In genomic region chr9:4127873-4128272, GRCh38 we compare ENCODE assay signal across 19 cellular contexts.
DNase-seq lines count a peak whose midpoint lies in the region; ATAC-seq, FAIRE-seq and TF ChIP-seq lines count a peak whose summit lies in the region.
"Had no signal": no experiment of that assay in that cellular context is flagged by ENCODE, and none has a peak within 500 bp of the region (broad histone marks: within the 10 kb centered on the region; RNA-seq: fewer than 3 reads in every experiment).

No MANE protein-coding gene starts in this region.

- FAIRE-seq in HepG2 (lab: Jason Lieb, UNC): no peak
- FAIRE-seq: G401.6, GM12892 had no signal

- no peaks in the 10 kb centered on the region for H3K79me2 ChIP-seq in HepG2 (ENCODE audit: insufficient read depth, low read length)

- peak overlapping the region; percentile 54 for H2AK5ac ChIP-seq in IMR-90 (ENCODE audit: low read depth, low read length)

- no peaks in the 10 kb centered on the region for H3K4me1 Mint-ChIP-seq in activated CD4-positive, alpha-beta memory T cell treated with anti-CD3 and anti-CD28 coated beads, Interleukin-2, amount 10 ng/mL, durations not matched to agents 7 days and 5 days
- H3K4me1 Mint-ChIP-seq in natural killer cell: no peaks in the 10 kb centered on the region
- H3K4me1 Mint-ChIP-seq: CD4-positive, alpha-beta memory T cell had no signal

- TF ChIP-seq EP300 in HepG2 (IDR thresholded peaks at IDR 0.05; ENCODE audit: low read depth in 2 of 2, low read length in 2 of 2): no peak
- TF ChIP-seq EP300 in HepG2 (CRISPR knock-in tag; IDR thresholded peaks at IDR 0.05; ENCODE audit: borderline replicate concordance): no peak

- peak overlapping the region; percentile 72 for H3K4ac ChIP-seq in IMR-90 (ENCODE audit: low read depth, low read length)

- H2AFZ ChIP-seq in HepG2 (ENCODE audit: low read length) (no peak overlapping the region), IMR-90 (replicated peaks; ENCODE audit: low read length, poor library complexity) (no peak overlapping the region)
- H2AFZ ChIP-seq: GM23338 had no signal

- H2BK15ac ChIP-seq in IMR-90 (ENCODE audit: low read depth, low read length): peak overlapping the region; percentile 84; the same call in 2 of the 3 replicates

- BruUV-seq in HepG2 (replicated peaks; lab: Mats Ljungman, UMichigan) (no TSS peak), IMR-90 (replicated peaks; lab: Mats Ljungman, UMichigan) (no TSS peak)

- TF ChIP-seq RAD21 in HepG2 (CRISPR knock-in tag; IDR thresholded peaks at IDR 0.05) (no peak), IMR-90 (IDR thresholded peaks at IDR 0.05; ENCODE audit: low read length) (no peak)

- H3K27ac Mint-ChIP-seq in activated CD4-positive, alpha-beta memory T cell treated with anti-CD3 and anti-CD28 coated beads, Interleukin-2, amount 10 ng/mL, durations not matched to agents 7 days and 5 days: no peak overlapping the region
- H3K27ac Mint-ChIP-seq in natural killer cell: no peak overlapping the region
- H3K27ac Mint-ChIP-seq: CD4-positive, alpha-beta memory T cell; GM23338 had no signal

- H3K79me1 ChIP-seq in IMR-90 (ENCODE audit: low read depth in 1 of 2, low read length in 2 of 2): peaks cover 18 to 33% of the 10 kb centered on the region in 2 experiments

- dilution Hi-C loops in IMR-90 (cut with HindIII; ENCODE audit: low sequenced_read_pairs, unreplicated experiment): no loop called here

- H3K36me3 ChIP-seq in right lobe of liver (no peaks in the 10 kb centered on the region), HepG2 (replicated peaks in 1 of 2; ENCODE audit: control insufficient read depth in 1 of 2, insufficient read depth in 2 of 2, low read length in 2 of 2) (no peaks in the 10 kb centered on the region), IMR-90 (ENCODE audit: control insufficient read depth, insufficient read depth, low read length) (no peaks in the 10 kb centered on the region; the same call in 1 of the 2 replicates)
- H3K36me3 ChIP-seq: HAP-1 had no signal

- no peak overlapping the region for H2AK9ac ChIP-seq in IMR-90 (replicated peaks; ENCODE audit: low read depth, low read length, poor library complexity)

- H3K4me3 ChIP-seq in right lobe of liver (no peak overlapping the region), HepG2 (replicated peaks in 1 of 3; ENCODE audit: insufficient read depth in 1 of 3, low read depth in 2 of 3, low read length in 3 of 3) (no peak overlapping the region), IMR-90 (ENCODE audit: insufficient read depth, low read depth, low read length) (no peak overlapping the region)
- H3K4me3 ChIP-seq: GM23338, HAP-1 had no signal

- ATAC-seq in right lobe of liver (peak; percentile 66 to 83 (median 74)), HepG2 (no peak), IMR-90 (ENCODE audit: low read depth) (no peak), left lobe of liver (peak; percentile 84), HG02571 (IDR thresholded peaks at IDR 0.05; ENCODE audit: unreplicated experiment) (no peak), natural killer cell (no peak)
- ATAC-seq: GM23338 had no signal

- H3K4me3 Mint-ChIP-seq in activated CD4-positive, alpha-beta memory T cell treated with anti-CD3 and anti-CD28 coated beads, Interleukin-2, amount 10 ng/mL, durations not matched to agents 7 days and 5 days: no peak overlapping the region
- H3K4me3 Mint-ChIP-seq in natural killer cell: no peak overlapping the region
- H3K4me3 Mint-ChIP-seq: CD4-positive, alpha-beta memory T cell; GM23338; HFFc6 had no signal

- no peak overlapping the region for H4K8ac ChIP-seq in IMR-90 (ENCODE audit: low read depth in 2 of 2, low read length in 2 of 2)

- no peaks in the 10 kb centered on the region for H3K9me3 Mint-ChIP-seq in activated CD4-positive, alpha-beta memory T cell treated with anti-CD3 and anti-CD28 coated beads, Interleukin-2, amount 10 ng/mL, durations not matched to agents 7 days and 5 days
- H3K9me3 Mint-ChIP-seq in natural killer cell: no peaks in the 10 kb centered on the region

- H3K27me3 ChIP-seq in right lobe of liver: no peaks in the 10 kb centered on the region
- no peaks in the 10 kb centered on the region for H3K27me3 ChIP-seq in HepG2 (ENCODE audit: control insufficient read depth in 1 of 2, insufficient read depth in 2 of 2, low read length in 2 of 2)
- H3K27me3 ChIP-seq in IMR-90 (ENCODE audit: control insufficient read depth, insufficient read depth, low read length): no peaks in the 10 kb centered on the region

- in situ Hi-C loops in HepG2 (cut with HindIII; ENCODE audit: extremely low pct_ligation_motif_present, low pct_unique_long_range_greater_than_20kb): no loop called here
- in situ Hi-C loops in IMR-90 (cut with MboI; ENCODE audit: low sequenced_read_pairs): loop anchor here (25.0 kb wide), 1 partner anchor 1291 kb away; the partner anchor contains the start of gene PUM3

- H3K18ac ChIP-seq in IMR-90 (ENCODE audit: low read depth, low read length): peak overlapping the region; percentile 57; the same call in 1 of the 2 replicates

- peak overlapping the region; percentile 20; the same call in 1 of the 2 replicates for H2BK20ac ChIP-seq in IMR-90 (ENCODE audit: low read depth, low read length)

- no peak overlapping the region for H3K56ac ChIP-seq in IMR-90 (ENCODE audit: extremely low read depth, insufficient read depth, low read length)

- DNase-seq in right lobe of liver (no peak), HepG2 (ENCODE audit: low spot score) (no peak), IMR-90 (no peak), left lobe of liver (ENCODE audit: low spot score) (no peak), natural killer cell (no peak), NCI-H510A (lab: John Stamatoyannopoulos, UW) (no peak)
- no peak for DNase-seq in activated CD4-positive, alpha-beta memory T cell treated with anti-CD3 and anti-CD28 coated beads, Interleukin-2, amount 10 ng/mL, durations not matched to agents 7 days and 5 days
- DNase-seq: C1 segment of cervical spinal cord; CD4-positive, alpha-beta memory T cell; COR-L47; DMS153; DND-41; HFFc6 had no signal

- no peaks in the 10 kb centered on the region for H4K20me1 ChIP-seq in HepG2 (ENCODE audit: insufficient read depth, low read length)
- no peaks in the 10 kb centered on the region for H4K20me1 ChIP-seq in IMR-90 (ENCODE audit: insufficient read depth, low read length)

- TF ChIP-seq POLR2A in right lobe of liver (IDR thresholded peaks at IDR 0.05) (no peak), HepG2 (IDR thresholded peaks at IDR 0.05; ENCODE audit: insufficient read depth in 1 of 2, low read depth in 2 of 2, low read length in 2 of 2) (no peak), IMR-90 (IDR thresholded peaks at IDR 0.05; ENCODE audit: low read depth, low read length) (no peak)

- 0 out of 2 replicates have a peak overlapping the region, but pooled peaks have one; percentile 8 for H3K23ac ChIP-seq in IMR-90 (ENCODE audit: low read depth, low read length)

- H3K4me2 ChIP-seq in HepG2 (ENCODE audit: low read depth, low read length) (no peak overlapping the region), IMR-90 (ENCODE audit: low read depth, low read length) (no peak overlapping the region)
- H3K4me2 ChIP-seq: GM23338 had no signal

- H3K9me1 ChIP-seq in IMR-90 (ENCODE audit: insufficient read depth, low read length): no peaks in the 10 kb centered on the region

- TF ChIP-seq CTCF in right lobe of liver (IDR thresholded peaks at IDR 0.05) (no peak), HepG2 (CRISPR knock-in tag; IDR thresholded peaks at IDR 0.05) (no peak), IMR-90 (conservative IDR thresholded peaks at IDR 0.05; ENCODE audit: low read depth, low read length) (no peak), natural killer cell (IDR thresholded peaks at IDR 0.05) (no peak)

- intact Hi-C loops in right lobe of liver (cut with DNase I): no loop called here
- intact Hi-C loops in HepG2 (cut with micrococcal nuclease; ENCODE audit: unreplicated experiment): no loop called here
- intact Hi-C loops in IMR-90 (cut with micrococcal nuclease): no loop called here
- intact Hi-C loops in natural killer cell (cut with micrococcal nuclease): no loop called here

- peaks cover 6% of the 10 kb centered on the region for H3K27me3 Mint-ChIP-seq in activated CD4-positive, alpha-beta memory T cell treated with anti-CD3 and anti-CD28 coated beads, Interleukin-2, amount 10 ng/mL, durations not matched to agents 7 days and 5 days
- H3K27me3 Mint-ChIP-seq in natural killer cell (ENCODE audit: low read depth in 2 of 2): peaks cover 7 to 14% of the 10 kb centered on the region in 2 donors

- H3K36me3 Mint-ChIP-seq in activated CD4-positive, alpha-beta memory T cell treated with anti-CD3 and anti-CD28 coated beads, Interleukin-2, amount 10 ng/mL, durations not matched to agents 7 days and 5 days (ENCODE audit: low read depth): no peaks in the 10 kb centered on the region
- H3K36me3 Mint-ChIP-seq in natural killer cell: no peaks in the 10 kb centered on the region

- WGBS in right lobe of liver (ENCODE audit: insufficient coverage, low coverage, low lambda C conversion rate, missing lambda C conversion rate): 29% methylated on average over 1 of the region's 1 CpG
- WGBS in HepG2 (ENCODE audit: low lambda C conversion rate): 78% methylated on average over 1 of the region's 1 CpG
- WGBS in IMR-90 (ENCODE audit: extremely low coverage in 2 of 2, insufficient read length in 1 of 2), 2 experiments: no CpG with 5 or more reads among the region's 1 CpG

- CTCF ChIA-PET in HepG2 (lab: Yijun Ruan, JAX; ENCODE audit: low intra/inter-chr PET ratio, low total read pairs): no interaction called here
- CTCF ChIA-PET in IMR-90 (lab: Yijun Ruan, JAX): no interaction called here
- CTCF ChIA-PET in activated CD4-positive, alpha-beta memory T cell treated with anti-CD3 and anti-CD28 coated beads, Interleukin-2, amount 10 ng/mL, durations not matched to agents 7 days and 5 days (lab: Charles Lee): no interaction called here

- H3K9me3 ChIP-seq in right lobe of liver (no peaks in the 10 kb centered on the region), HepG2 (ENCODE audit: low read length) (no peaks in the 10 kb centered on the region), IMR-90 (ENCODE audit: control insufficient read depth, insufficient read depth, low read length) (no peaks in the 10 kb centered on the region; the same call in 1 of the 2 replicates)

- H3K9ac ChIP-seq in HepG2 (ENCODE audit: insufficient read depth, low read depth, low read length) (no peak overlapping the region), IMR-90 (ENCODE audit: low read depth, low read length) (no peak overlapping the region)

- H3K4me1 ChIP-seq in right lobe of liver (no peaks in the 10 kb centered on the region), HepG2 (ENCODE audit: insufficient read depth, low read length) (no peaks in the 10 kb centered on the region), IMR-90 (ENCODE audit: control insufficient read depth, insufficient read depth, low read length) (peaks cover 6% of the 10 kb centered on the region; the same call in 1 of the 2 replicates)

- H4K5ac ChIP-seq in IMR-90 (ENCODE audit: low read depth, low read length): no peak overlapping the region

- no peak overlapping the region for H2BK5ac ChIP-seq in IMR-90 (ENCODE audit: low read depth, low read length, poor library complexity, severe bottlenecking)

- H3K14ac ChIP-seq in IMR-90 (replicated peaks; ENCODE audit: low read depth, low read length): no peak overlapping the region

- H2BK120ac ChIP-seq in IMR-90 (ENCODE audit: low read depth, low read length): peak overlapping the region; percentile 16; the same call in 1 of the 2 replicates

- H3K27ac ChIP-seq in right lobe of liver (no peak overlapping the region), HepG2 (ENCODE audit: extremely low read length, insufficient read depth, low read length) (no peak overlapping the region), IMR-90 (ENCODE audit: insufficient read depth, low read length) (no peak overlapping the region)
- H3K27ac ChIP-seq: 22Rv1 had no signal

- POLR2A ChIA-PET in HepG2 (lab: Yijun Ruan, JAX) (no interaction called here), IMR-90 (lab: Charles Lee; ENCODE audit: unreplicated experiment) (no interaction called here)
- POLR2A ChIA-PET in activated CD4-positive, alpha-beta memory T cell treated with anti-CD3 and anti-CD28 coated beads, Interleukin-2, amount 10 ng/mL, durations not matched to agents 7 days and 5 days (lab: Charles Lee): no interaction called here

- H4K91ac ChIP-seq in IMR-90 (ENCODE audit: insufficient read depth, low read depth, low read length): peak overlapping the region; percentile 38; the same call in 1 of the 2 replicates

Comparison
In these comparisons a context has a peak if more than half of its experiments do, and no peak if none do; other contexts are left out.
1. ATAC-seq: peak in right lobe of liver (4 of 4) and left lobe of liver (single experiment); none in HepG2 (single experiment), IMR-90 (single experiment), HG02571 (single experiment) and natural killer cell (0 of 3).